ENCODE assay signal across 8 cellular contexts in the genomic region with DNA sequence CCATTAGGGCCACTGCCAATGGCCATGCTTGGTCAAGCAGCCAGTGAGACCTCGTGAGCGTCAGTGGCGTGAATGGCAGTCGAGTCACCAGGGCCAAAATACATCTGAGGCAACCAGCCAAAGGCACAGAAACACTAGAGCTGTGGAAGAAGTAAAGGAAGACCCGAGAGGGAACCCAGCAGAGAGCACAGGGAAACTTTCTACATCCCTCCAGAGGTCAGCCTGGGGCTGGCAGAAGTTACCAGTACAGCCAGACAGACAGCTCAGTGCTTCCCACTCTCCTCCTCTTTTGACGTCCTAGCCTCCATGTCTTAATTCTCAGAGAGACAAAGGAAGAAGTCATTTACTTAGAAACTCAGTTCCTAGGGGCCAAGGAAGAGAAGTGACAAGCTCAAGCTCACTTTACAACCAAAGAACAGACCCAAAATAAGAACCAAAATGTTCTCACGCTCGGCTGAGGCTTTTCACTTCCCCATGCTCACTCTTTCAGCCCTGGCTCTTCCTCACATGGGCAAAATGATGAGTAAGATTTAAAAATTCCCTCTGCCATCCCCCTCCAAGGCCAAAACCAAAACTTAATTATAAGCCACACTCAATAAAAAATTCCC.
DNase-seq lines count a peak whose midpoint lies in the region; ATAC-seq lines count a peak whose summit lies in the region.

No MANE protein-coding gene starts in this region.

- DNase-seq in SK-N-MC (ENCODE audit: low read depth, low spot score) (no peak), midbrain (lab: John Stamatoyannopoulos, UW) (peak; percentile 76), SHP77 treated with DMSO at 0.1 percent for 48 hours (lab: John Stamatoyannopoulos, UW) (no peak), NCI-H446 (lab: John Stamatoyannopoulos, UW) (no peak), NCI-H146 treated with DMSO at 0.1 percent for 48 hours (lab: John Stamatoyannopoulos, UW; ENCODE audit: unreplicated experiment) (no peak)
- DNase-seq in stimulated activated naive CD4-positive, alpha-beta T cell treated with Interleukin-2 at 50 U/mL for 16 hours (lab: John Stamatoyannopoulos, UW), result no peak

- no peaks in the 10 kb centered on the region for H3K36me3 ChIP-seq in SK-N-MC (ENCODE audit: insufficient read depth, low read length)

- H3K9me3 ChIP-seq in SK-N-MC (ENCODE audit: low read depth, low read length), result no peaks in the 10 kb centered on the region

- no peak overlapping the region for H3K9ac ChIP-seq in SK-N-MC (ENCODE audit: insufficient read length)

- no peak overlapping the region for H3K4me3 ChIP-seq in SK-N-MC

- ATAC-seq in GM18868 (IDR thresholded peaks at IDR 0.05; ENCODE audit: unreplicated experiment) (peak; percentile 78), HG02943 (IDR thresholded peaks at IDR 0.05; ENCODE audit: low read depth, unreplicated experiment) (peak; percentile 72)

- H3K27ac ChIP-seq in SK-N-MC, result peak overlapping the region; percentile 15; the same call in 1 of the 2 replicates
